In genomic region chr18:35939166-35939565, GRCh38 we compare ENCODE assay signal across 10 cellular contexts.
DNase-seq lines count a peak whose midpoint lies in the region; ATAC-seq and TF ChIP-seq lines count a peak whose summit lies in the region.
"Had no signal": no experiment of that assay in that cellular context is flagged by ENCODE, and none has a peak within 500 bp of the region (broad histone marks: within the 10 kb centered on the region; RNA-seq: fewer than 3 reads in every experiment).

No MANE protein-coding gene starts in this region.

- H3K27ac ChIP-seq in GM23338 (ENCODE audit: low read depth), result peak overlapping the region; percentile 30; the same call in 1 of the 2 replicates

- CTCF ChIA-PET in BJ (lab: Yijun Ruan, JAX), result interaction anchor here (0.8 to 4.2 kb wide), 2 partner anchors 11 to 183 kb away, joined by 3 to 18 read pairs; no protein-coding TSS in a partner anchor

- H3K27me3 ChIP-seq in BJ (ENCODE audit: control insufficient read depth, insufficient read depth, low read length) (peaks cover 2% of the 10 kb centered on the region; the same call in 1 of the 2 replicates), GM23338 (ENCODE audit: insufficient read depth) (no peaks in the 10 kb centered on the region)

- H3K36me3 ChIP-seq in BJ (ENCODE audit: control insufficient read depth, insufficient read depth, low read length), result no peaks in the 10 kb centered on the region
- H3K36me3 ChIP-seq in GM23338 (ENCODE audit: insufficient read depth), result peaks cover 29% of the 10 kb centered on the region; the same call in 1 of the 2 replicates

- no peaks in the 10 kb centered on the region for H3K9me3 Mint-ChIP-seq in GM23338
- H3K9me3 Mint-ChIP-seq: activated T-helper 17 cell treated with anti-CD3 and anti-CD28 coated beads, Interleukin-2, amount 50 U/mL, for 72 hours had no signal

- H3K27ac Mint-ChIP-seq in GM23338, result peak overlapping the region; percentile 68
- H3K27ac Mint-ChIP-seq: activated T-helper 17 cell treated with anti-CD3 and anti-CD28 coated beads, Interleukin-2, amount 50 U/mL, for 72 hours had no signal

- no peak overlapping the region for H3K4me3 ChIP-seq in BJ (ENCODE audit: low read depth, low read length)
- no peak overlapping the region for H3K4me3 ChIP-seq in GM23338

- no peaks in the 10 kb centered on the region for H3K27me3 Mint-ChIP-seq in GM23338 (ENCODE audit: insufficient read depth, low read depth, poor library complexity)
- H3K27me3 Mint-ChIP-seq: activated T-helper 17 cell treated with anti-CD3 and anti-CD28 coated beads, Interleukin-2, amount 50 U/mL, for 72 hours had no signal

- peaks cover 21% of the 10 kb centered on the region for H3K4me1 Mint-ChIP-seq in GM23338
- H3K4me1 Mint-ChIP-seq: activated T-helper 17 cell treated with anti-CD3 and anti-CD28 coated beads, Interleukin-2, amount 50 U/mL, for 72 hours had no signal

- no peaks in the 10 kb centered on the region for H3F3A ChIP-seq in GM23338 (replicated peaks; ENCODE audit: low read depth)

- H2AFZ ChIP-seq in GM23338, result no peak overlapping the region

- POLR2A ChIA-PET in BJ (lab: Charles Lee), result no interaction called here

- no peak overlapping the region for H3K4me2 ChIP-seq in GM23338

- peaks cover 38% of the 10 kb centered on the region for H3K36me3 Mint-ChIP-seq in GM23338 (ENCODE audit: low read depth)

- DNase-seq in BJ (ENCODE audit: low read depth) (no peak), GM23338 (ENCODE audit: low spot score) (peak; percentile 83), amniotic epithelial cell (ENCODE audit: low read depth) (peak; percentile 8), iPS-NIHi7 (ENCODE audit: extremely low spot score) (peak; percentile 79), NCI-H510A (lab: John Stamatoyannopoulos, UW) (no peak), erythroblast (lab: John Stamatoyannopoulos, UW) (no peak), NCI-H774 (lab: John Stamatoyannopoulos, UW) (no peak)
- DNase-seq: NCI-H446 had no signal

- peaks cover 3% of the 10 kb centered on the region for H3K79me2 ChIP-seq in GM23338 (replicated peaks; ENCODE audit: insufficient read depth)

- H4K20me1 ChIP-seq in GM23338 (replicated peaks; ENCODE audit: insufficient read depth), result no peaks in the 10 kb centered on the region

- TF ChIP-seq POLR2A in erythroblast (IDR thresholded peaks at IDR 0.05; ENCODE audit: low read length), result no peak

- H3K4me3 Mint-ChIP-seq in GM23338, result no peak overlapping the region
- H3K4me3 Mint-ChIP-seq: activated T-helper 17 cell treated with anti-CD3 and anti-CD28 coated beads, Interleukin-2, amount 50 U/mL, for 72 hours had no signal

- TF ChIP-seq CTCF in BJ (IDR thresholded peaks at IDR 0.05; ENCODE audit: insufficient read depth, low read depth, low read length) (0 out of 2 replicates have a peak, but pooled peaks have one; percentile 15), GM23338 (conservative IDR thresholded peaks at IDR 0.05; ENCODE audit: low read depth in 2 of 2) (peak; percentile 75 to 93)

- ATAC-seq in GM23338 (peak; percentile 96), HG02852 (IDR thresholded peaks at IDR 0.05; ENCODE audit: unreplicated experiment) (no peak)
- ATAC-seq: activated T-helper 17 cell treated with anti-CD3 and anti-CD28 coated beads, Interleukin-2, amount 50 U/mL, for 72 hours had no signal

- H3K9me2 ChIP-seq in GM23338 (ENCODE audit: insufficient read depth), result no peaks in the 10 kb centered on the region

- peaks cover 14% of the 10 kb centered on the region for H3K4me1 ChIP-seq in GM23338 (ENCODE audit: insufficient read depth)

TF ChIP-seq in GM23338, 12 proteins besides CTCF, POLR2A, EP300 and RAD21 (continues in another document):
- no peak for TF ChIP-seq STAT1 (IDR thresholded peaks at IDR 0.05; ENCODE audit: unreplicated experiment)
- TF ChIP-seq, protein P1, sequence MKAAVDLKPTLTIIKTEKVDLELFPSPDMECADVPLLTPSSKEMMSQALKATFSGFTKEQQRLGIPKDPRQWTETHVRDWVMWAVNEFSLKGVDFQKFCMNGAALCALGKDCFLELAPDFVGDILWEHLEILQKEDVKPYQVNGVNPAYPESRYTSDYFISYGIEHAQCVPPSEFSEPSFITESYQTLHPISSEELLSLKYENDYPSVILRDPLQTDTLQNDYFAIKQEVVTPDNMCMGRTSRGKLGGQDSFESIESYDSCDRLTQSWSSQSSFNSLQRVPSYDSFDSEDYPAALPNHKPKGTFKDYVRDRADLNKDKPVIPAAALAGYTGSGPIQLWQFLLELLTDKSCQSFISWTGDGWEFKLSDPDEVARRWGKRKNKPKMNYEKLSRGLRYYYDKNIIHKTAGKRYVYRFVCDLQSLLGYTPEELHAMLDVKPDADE (IDR thresholded peaks at IDR 0.05), result no peak
- no peak for TF ChIP-seq CREB1 (CRISPR knock-in tag; IDR thresholded peaks at IDR 0.05; ENCODE audit: low read depth)
- no peak for TF ChIP-seq REST (IDR thresholded peaks at IDR 0.05; ENCODE audit: unreplicated experiment)
- no peak for TF ChIP-seq POLR2AphosphoS5 (IDR thresholded peaks at IDR 0.05; ENCODE audit: low read depth)
- no peak for TF ChIP-seq ZNF114 (CRISPR knock-in tag; IDR thresholded peaks at IDR 0.05)
- TF ChIP-seq EZH2phosphoT487 (IDR thresholded peaks at IDR 0.05; ENCODE audit: unreplicated experiment), result no peak
- no peak for TF ChIP-seq JUNB (IDR thresholded peaks at IDR 0.05; ENCODE audit: unreplicated experiment)
- no peak for TF ChIP-seq EZH2 (IDR thresholded peaks at IDR 0.05; ENCODE audit: low read depth, unreplicated experiment)

Comparison
In these comparisons a context has a peak if more than half of its experiments do, and no peak if none do; other contexts are left out.
1. DNase-seq: peak in GM23338 (single experiment), amniotic epithelial cell (single experiment) and iPS-NIHi7 (single experiment); none in BJ (single experiment), NCI-H510A (single experiment), erythroblast (0 of 2) and NCI-H774 (single experiment).